8 cellular contexts compared by ENCODE assay signal in the genomic region with DNA sequence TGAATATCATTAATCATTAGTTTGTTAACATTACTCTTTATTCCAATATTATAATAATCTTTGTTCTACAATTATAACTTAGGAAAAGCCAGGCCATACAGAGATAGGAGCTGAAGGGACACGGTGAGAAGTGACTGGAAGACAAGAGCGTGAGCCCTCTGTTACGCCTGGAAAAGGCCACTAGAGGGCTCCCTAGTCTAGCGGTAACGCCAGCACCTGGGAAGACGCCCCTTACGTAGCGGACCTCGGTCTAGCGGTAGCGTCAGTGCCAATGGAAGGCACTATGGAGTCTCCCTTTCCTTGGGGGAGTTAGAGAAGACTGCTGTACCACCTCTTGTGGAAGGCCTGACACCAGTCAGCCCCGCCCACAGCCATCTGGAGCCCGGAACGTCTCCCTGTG.
DNase-seq lines count a peak whose midpoint lies in the region; ATAC-seq, FAIRE-seq and TF ChIP-seq lines count a peak whose summit lies in the region.
"Not testable (repeated sequence)": the region's sequence is repeated elsewhere in the genome, so short reads cannot be mapped to it uniquely, and the experiment has no call there.

No MANE protein-coding gene starts in this region.

- not testable (repeated sequence) for H3K4me3 Mint-ChIP-seq in activated T-cell treated with anti-CD3 and anti-CD28 coated beads, Interleukin-2, amount 50 U/mL, for 72 hours

- not testable (repeated sequence) for TF ChIP-seq EP300 in upper lobe of left lung (IDR thresholded peaks at IDR 0.05)

- not testable (repeated sequence) for H3K9ac ChIP-seq in DND-41 (ENCODE audit: low read depth, low read length)

- H3K27me3 Mint-ChIP-seq in activated T-cell treated with anti-CD3 and anti-CD28 coated beads, Interleukin-2, amount 50 U/mL, for 72 hours (ENCODE audit: low read depth): not testable (repeated sequence)

- not testable (repeated sequence) for H2AFZ ChIP-seq in DND-41 (ENCODE audit: low read depth, low read length)

- H3K9me3 ChIP-seq in DND-41 (ENCODE audit: insufficient read depth, low read length, severe bottlenecking); mucosa of descending colon; upper lobe of left lung: not testable (repeated sequence)

- FAIRE-seq in RCC 7860 (lab: Jason Lieb, UNC): peak; percentile 52

- not testable (repeated sequence) for H3K4me2 ChIP-seq in DND-41 (ENCODE audit: insufficient read depth, low read length)

- H3K36me3 Mint-ChIP-seq in activated T-cell treated with anti-CD3 and anti-CD28 coated beads, Interleukin-2, amount 50 U/mL, for 72 hours (ENCODE audit: insufficient read depth in 2 of 2): not testable (repeated sequence)

- DNase-seq in DND-41; RCC 7860 (ENCODE audit: low spot score); activated T-cell treated with anti-CD3 and anti-CD28 coated beads, Interleukin-2, amount 50 U/mL, for 72 hours; Right ventricle myocardium superior; mucosa of descending colon; upper lobe of left lung: not testable (repeated sequence)

- not testable (repeated sequence) for H3K9me3 Mint-ChIP-seq in activated T-cell treated with anti-CD3 and anti-CD28 coated beads, Interleukin-2, amount 50 U/mL, for 72 hours

- H3K4me1 ChIP-seq in DND-41 (ENCODE audit: insufficient read depth, low read length); mucosa of descending colon (ENCODE audit: low read depth); upper lobe of left lung: not testable (repeated sequence)

- H3K79me2 ChIP-seq in DND-41 (ENCODE audit: insufficient read depth, low read length): not testable (repeated sequence)

- WGBS in upper lobe of left lung, 2 donors: no CpG with 5 or more reads among the region's 14 CpGs

- H3K4me3 ChIP-seq in DND-41 (ENCODE audit: low read depth in 1 of 2, low read length in 2 of 2); mucosa of descending colon; upper lobe of left lung: not testable (repeated sequence)

- H3K27ac Mint-ChIP-seq in activated T-cell treated with anti-CD3 and anti-CD28 coated beads, Interleukin-2, amount 50 U/mL, for 72 hours: not testable (repeated sequence)

- not testable (repeated sequence) for TF ChIP-seq CTCF in DND-41 (IDR thresholded peaks at IDR 0.05; ENCODE audit: borderline replicate concordance, extremely low read depth, low read length, poor library complexity, severe bottlenecking); mucosa of descending colon (IDR thresholded peaks at IDR 0.05); upper lobe of left lung (IDR thresholded peaks at IDR 0.05)

- TF ChIP-seq POLR2A in upper lobe of left lung (IDR thresholded peaks at IDR 0.05): not testable (repeated sequence)

- not testable (repeated sequence) for H3K4me1 Mint-ChIP-seq in activated T-cell treated with anti-CD3 and anti-CD28 coated beads, Interleukin-2, amount 50 U/mL, for 72 hours (ENCODE audit: low read depth)

- H3K27me3 ChIP-seq in DND-41 (ENCODE audit: insufficient read depth, low read length, poor library complexity); upper lobe of left lung: not testable (repeated sequence)

- intact Hi-C loops in Right ventricle myocardium superior (cut with DNase I); mucosa of descending colon (cut with DNase I, micrococcal nuclease): not testable (repeated sequence)

- H3K27ac ChIP-seq in DND-41 (ENCODE audit: low read length); upper lobe of left lung: not testable (repeated sequence)

- not testable (repeated sequence) for H4K20me1 ChIP-seq in DND-41 (ENCODE audit: insufficient read depth, low read length)

- ATAC-seq in DND-41 (ENCODE audit: insufficient read depth, low read depth) (peak; percentile 40; the same call in 1 of the 3 replicates), GM19455 (IDR thresholded peaks at IDR 0.05; ENCODE audit: unreplicated experiment) (peak; percentile 83), HG02870 (IDR thresholded peaks at IDR 0.05; ENCODE audit: unreplicated experiment) (peak; percentile 80), Right ventricle myocardium superior (ENCODE audit: poor library complexity) (peak; percentile 87), mucosa of descending colon (peak; percentile 91), upper lobe of left lung (ENCODE audit: low FRiP score in 2 of 2) (peak; percentile 62 to 81)
- peak; percentile 66 to 81 for ATAC-seq in activated T-cell treated with anti-CD3 and anti-CD28 coated beads, Interleukin-2, amount 50 U/mL, for 72 hours (replicated peaks in 1 of 2)

- H3K36me3 ChIP-seq in DND-41 (ENCODE audit: insufficient read depth, low read length); mucosa of descending colon (ENCODE audit: low read depth); upper lobe of left lung: not testable (repeated sequence)

Comparison
In these comparisons a context has a peak if more than half of its experiments do, and no peak if none do; other contexts are left out.
1. ATAC-seq: peak in every context shown above with its lines; median percentile 91 in mucosa of descending colon; 87 in Right ventricle myocardium superior; 83 in GM19455; 80 in HG02870; 74 in activated T-cell treated with anti-CD3 and anti-CD28 coated beads, Interleukin-2, amount 50 U/mL, for 72 hours; 72 in upper lobe of left lung; 40 in DND-41.